8 cellular contexts compared by ENCODE assay signal in genomic region chr11:63838150-63838681, GRCh38. TPM values are rescaled to one million over a fixed set of nuclear protein-coding genes. Genes with fewer than 3 reads are reported as not detected.
A peak's percentile ranks its signal among the peaks of the same experiment; 100 is the strongest.
DNase-seq lines count a peak whose midpoint lies in the region; ATAC-seq and TF ChIP-seq lines count a peak whose summit lies in the region.

No MANE protein-coding gene starts in this region.

- DNase-seq in SK-MEL-5 (ENCODE audit: low read depth, low spot score), result peak; percentile 95
- no peak for DNase-seq in fibroblast of pulmonary artery (ENCODE audit: low read depth)
- DNase-seq in retinal pigment epithelial cell (ENCODE audit: low read depth), result peak; percentile 84
- no peak for DNase-seq in SK-N-DZ (ENCODE audit: low spot score)
- no peak for DNase-seq in DMS 273 (lab: John Stamatoyannopoulos, UW; ENCODE audit: unreplicated experiment)
- no peak for DNase-seq in HK-2 (ENCODE audit: unreplicated experiment)

- H3K4me3 ChIP-seq in fibroblast of pulmonary artery (replicated peaks; ENCODE audit: low read depth, low read length), result peak overlapping the region; percentile 43
- peak overlapping the region; percentile 1 for H3K4me3 ChIP-seq in retinal pigment epithelial cell (ENCODE audit: low read length)

- in situ Hi-C loops in SK-MEL-5 (cut with HindIII; ENCODE audit: low pct_unique_long_range_greater_than_20kb, low sequenced_read_pairs), result no loop called here

- TF ChIP-seq CTCF in fibroblast of pulmonary artery (IDR thresholded peaks at IDR 0.05; ENCODE audit: low read length, missing control alignments), result no peak
- no peak for TF ChIP-seq CTCF in retinal pigment epithelial cell (conservative IDR thresholded peaks at IDR 0.05; ENCODE audit: low read depth, low read length)

- TF ChIP-seq POLR2A in GM19099 (IDR thresholded peaks at IDR 0.05; ENCODE audit: extremely low read depth, insufficient read length, low read depth), result peak; percentile 22

- ATAC-seq in HG03095 (IDR thresholded peaks at IDR 0.05; ENCODE audit: unreplicated experiment), result no peak

RNA-seq across cellular contexts. Expression of gene MARK2, which starts 0.7 kb away (rescaled TPM):
- total RNA-seq in SK-MEL-5 (2014; rRNA removed; shearing (Covaris generic)), result 7.8 and 11.2 TPM in 2 replicates
- polyA plus RNA-seq in SK-MEL-5 (2015; cell fraction: cytosol; rRNA removed), result 22.4 and 23.0 TPM in 2 replicates
- polyA plus RNA-seq in SK-MEL-5 (2015; cell fraction: nucleus; rRNA removed), result 13.4 and 14.4 TPM in 2 replicates
- 15.2 and 15.4 TPM in 2 replicates for polyA plus RNA-seq in SK-N-DZ (2014; cell fraction: cytosol; rRNA removed)
- polyA plus RNA-seq in SK-N-DZ (2014; cell fraction: nucleus; rRNA removed), result 9.8 and 11.1 TPM in 2 replicates

RNA-seq across cellular contexts. Expression of gene SPINDOC, which starts 25.0 kb away (rescaled TPM):
- 15.0 and 17.7 TPM in 2 replicates for total RNA-seq in SK-MEL-5 (2014; rRNA removed; shearing (Covaris generic))
- polyA plus RNA-seq in SK-MEL-5 (2015; cell fraction: cytosol; rRNA removed), result 30.3 and 36.1 TPM in 2 replicates
- polyA plus RNA-seq in SK-MEL-5 (2015; cell fraction: nucleus; rRNA removed), result 17.3 and 21.1 TPM in 2 replicates
- polyA plus RNA-seq in SK-N-DZ (2014; cell fraction: cytosol; rRNA removed), result 59.1 and 74.8 TPM in 2 replicates
- 37.1 and 53.8 TPM in 2 replicates for polyA plus RNA-seq in SK-N-DZ (2014; cell fraction: nucleus; rRNA removed)

Comparison
In these comparisons a context has a peak if more than half of its experiments do, and no peak if none do; other contexts are left out.
1. DNase-seq: peak in SK-MEL-5 (single experiment) and retinal pigment epithelial cell (single experiment); none in fibroblast of pulmonary artery (single experiment), SK-N-DZ (single experiment), DMS 273 (single experiment) and HK-2 (single experiment).